In genomic region chr13:102089177-102089576, GRCh38 we compare ENCODE assay signal across 14 cellular contexts.
A peak's percentile ranks its signal among the peaks of the same experiment; 100 is the strongest.
DNase-seq lines count a peak whose midpoint lies in the region; TF ChIP-seq lines count a peak whose summit lies in the region.
"Had no signal": no experiment of that assay in that cellular context is flagged by ENCODE, and none has a peak within 500 bp of the region (broad histone marks: within the 10 kb centered on the region; RNA-seq: fewer than 3 reads in every experiment).

No MANE protein-coding gene starts in this region.

- no peak overlapping the region for H3K27ac Mint-ChIP-seq in endodermal cell
- H3K27ac Mint-ChIP-seq in neural progenitor cell, result no peak overlapping the region
- H3K27ac Mint-ChIP-seq in H9, result no peak overlapping the region
- H3K27ac Mint-ChIP-seq: mesothelial cell of epicardium had no signal

- H4K20me1 ChIP-seq in neural progenitor cell (ENCODE audit: low read depth), result no peaks in the 10 kb centered on the region
- no peaks in the 10 kb centered on the region for H4K20me1 ChIP-seq in H9 (ENCODE audit: control insufficient read depth, insufficient read depth, insufficient read length)

- TF ChIP-seq CTCF in endodermal cell (conservative IDR thresholded peaks at IDR 0.05) (peak; percentile 53), neural progenitor cell (IDR thresholded peaks at IDR 0.05) (peak; percentile 39), H9 (conservative IDR thresholded peaks at IDR 0.05) (no peak; the same call in 1 of the 3 replicates)

- H2BK12ac ChIP-seq in H9 (ENCODE audit: insufficient read length, low read depth, low read length), result no peak overlapping the region

- H3K36me3 ChIP-seq in endodermal cell (ENCODE audit: control insufficient read depth, insufficient read depth, low read length) (no peaks in the 10 kb centered on the region), neural progenitor cell (no peaks in the 10 kb centered on the region)
- H3K36me3 ChIP-seq: sigmoid colon had no signal

- H3K4me1 ChIP-seq in endodermal cell (ENCODE audit: control insufficient read depth, insufficient read depth, low read length) (no peaks in the 10 kb centered on the region), neural progenitor cell (no peaks in the 10 kb centered on the region), H9 (ENCODE audit: insufficient read depth, low read length) (no peaks in the 10 kb centered on the region)
- H3K4me1 ChIP-seq: sigmoid colon had no signal

- H3K79me2 ChIP-seq in neural progenitor cell (ENCODE audit: low read depth) (no peaks in the 10 kb centered on the region), H9 (ENCODE audit: insufficient read depth, low read length) (no peaks in the 10 kb centered on the region)

- 77 to 100% methylated on average over 1 to 2 of the region's 2 CpGs for WGBS in endodermal cell (ENCODE audit: insufficient coverage in 1 of 2, insufficient read length in 1 of 2), 2 experiments
- no CpG with 5 or more reads among the region's 2 CpGs for WGBS in H9 (ENCODE audit: extremely low coverage, insufficient read length, low lambda C conversion rate)

- H3K4ac ChIP-seq in H9 (ENCODE audit: low read depth, low read length), result no peak overlapping the region

- H3K56ac ChIP-seq in H9 (ENCODE audit: insufficient read length, low read depth, low read length), result no peak overlapping the region

- H3K4me3 ChIP-seq in endodermal cell (ENCODE audit: low read length), result no peak overlapping the region
- no peak overlapping the region for H3K4me3 ChIP-seq in neural progenitor cell
- H3K4me3 ChIP-seq: sigmoid colon had no signal

- H3K36me3 Mint-ChIP-seq in endodermal cell (ENCODE audit: low read depth), result no peaks in the 10 kb centered on the region
- H3K36me3 Mint-ChIP-seq in neural progenitor cell, result no peaks in the 10 kb centered on the region
- no peaks in the 10 kb centered on the region for H3K36me3 Mint-ChIP-seq in H9 (ENCODE audit: insufficient read depth in 1 of 3, low read depth in 3 of 3)
- H3K36me3 Mint-ChIP-seq: mesothelial cell of epicardium had no signal

- no peak overlapping the region for H2BK120ac ChIP-seq in H9 (ENCODE audit: low read depth, low read length, poor library complexity, severe bottlenecking)

- H3K27me3 Mint-ChIP-seq in endodermal cell (ENCODE audit: insufficient read depth) (no peaks in the 10 kb centered on the region), neural progenitor cell (ENCODE audit: insufficient read depth, low read depth) (no peaks in the 10 kb centered on the region), H9 (ENCODE audit: low read depth) (no peaks in the 10 kb centered on the region)

- no peak overlapping the region for H3K23ac ChIP-seq in H9 (ENCODE audit: insufficient read length, low read depth, low read length)

- no peaks in the 10 kb centered on the region for H3K23me2 ChIP-seq in H9 (ENCODE audit: insufficient read length, low read depth, low read length, poor library complexity, severe bottlenecking)

- DNase-seq in DMS 273 (lab: John Stamatoyannopoulos, UW; ENCODE audit: unreplicated experiment) (peak; percentile 13), DMS 273 treated with DMSO at 0.1 percent for 48 hours (lab: John Stamatoyannopoulos, UW) (no peak), NCI-H69 (lab: John Stamatoyannopoulos, UW) (peak; percentile 64), endodermal cell (no peak), neural progenitor cell (ENCODE audit: low spot score) (no peak), H9 (no peak), cerebellum (ENCODE audit: low spot score) (no peak), activated T-cell treated with anti-CD3 and anti-CD28 coated beads for 4 hours (no peak)
- DNase-seq: 8988T, cortex of kidney, EL, NCI-H1436, sigmoid colon had no signal

- H3K4me2 ChIP-seq in neural progenitor cell (no peak overlapping the region), H9 (ENCODE audit: insufficient read depth, insufficient read length, low read length) (no peak overlapping the region)

- no peak overlapping the region for H3K14ac ChIP-seq in H9 (ENCODE audit: insufficient read depth, low read length)

- H2BK15ac ChIP-seq in H9 (ENCODE audit: low read depth, low read length), result no peak overlapping the region

- H3K79me1 ChIP-seq in H9 (ENCODE audit: insufficient read depth, low read depth, low read length, poor library complexity, severe bottlenecking), result no peaks in the 10 kb centered on the region

- H3K9me3 Mint-ChIP-seq in endodermal cell, result no peaks in the 10 kb centered on the region
- no peaks in the 10 kb centered on the region for H3K9me3 Mint-ChIP-seq in neural progenitor cell
- H3K9me3 Mint-ChIP-seq in H9, result no peaks in the 10 kb centered on the region

- no peak overlapping the region for H4K5ac ChIP-seq in H9 (ENCODE audit: insufficient read length, low read depth, low read length)

- no peak overlapping the region for H3K18ac ChIP-seq in H9 (ENCODE audit: insufficient read length, low read depth, low read length)

- no peak overlapping the region for H2AK5ac ChIP-seq in H9 (ENCODE audit: insufficient read length, low read length)

- no peaks in the 10 kb centered on the region for H3F3A ChIP-seq in neural progenitor cell (ENCODE audit: low read depth)

- H3K27ac ChIP-seq in endodermal cell (ENCODE audit: low read depth, low read length) (no peak overlapping the region), neural progenitor cell (no peak overlapping the region), H9 (ENCODE audit: insufficient read length, low read depth, low read length) (no peak overlapping the region)
- H3K27ac ChIP-seq: sigmoid colon had no signal

- no peak overlapping the region for H4K91ac ChIP-seq in H9 (ENCODE audit: insufficient read length, low read depth, low read length)

- H2BK20ac ChIP-seq in H9 (ENCODE audit: low read depth, low read length, poor library complexity, severe bottlenecking), result no peak overlapping the region

- H3K4me3 Mint-ChIP-seq in endodermal cell (no peak overlapping the region), neural progenitor cell (no peak overlapping the region), H9 (no peak overlapping the region)
- H3K4me3 Mint-ChIP-seq: mesothelial cell of epicardium had no signal

- no peak overlapping the region for H2AFZ ChIP-seq in neural progenitor cell (replicated peaks)
- H2AFZ ChIP-seq in H9 (ENCODE audit: low read length), result no peak overlapping the region

- H4K8ac ChIP-seq in H9 (replicated peaks; ENCODE audit: insufficient read length, low read depth, low read length), result no peak overlapping the region

- H3K9ac ChIP-seq in endodermal cell (ENCODE audit: extremely low read depth, low read length, poor library complexity, severe bottlenecking), result no peak overlapping the region
- no peak overlapping the region for H3K9ac ChIP-seq in neural progenitor cell
- H3K9ac ChIP-seq in H9 (ENCODE audit: extremely low read depth, insufficient read length, low read length), result no peak overlapping the region

- H3K9me3 ChIP-seq in endodermal cell (ENCODE audit: control insufficient read depth, low read length) (no peaks in the 10 kb centered on the region), neural progenitor cell (ENCODE audit: low read depth) (no peaks in the 10 kb centered on the region), H9 (ENCODE audit: control insufficient read depth, low read depth, low read length) (no peaks in the 10 kb centered on the region)
- H3K9me3 ChIP-seq: sigmoid colon had no signal

- H3K4me1 Mint-ChIP-seq in endodermal cell, result no peaks in the 10 kb centered on the region
- no peaks in the 10 kb centered on the region for H3K4me1 Mint-ChIP-seq in neural progenitor cell
- H3K4me1 Mint-ChIP-seq in H9, result no peaks in the 10 kb centered on the region
- H3K4me1 Mint-ChIP-seq: mesothelial cell of epicardium had no signal

- no peak overlapping the region for H3T11ph ChIP-seq in H9 (ENCODE audit: low read length)

- H3K27me3 ChIP-seq in endodermal cell (ENCODE audit: control insufficient read depth, insufficient read depth, low read length, poor library complexity, severe bottlenecking) (no peaks in the 10 kb centered on the region), neural progenitor cell (no peaks in the 10 kb centered on the region), H9 (ENCODE audit: insufficient read depth, low read length) (no peaks in the 10 kb centered on the region)
- H3K27me3 ChIP-seq: sigmoid colon had no signal

- H2BK5ac ChIP-seq in H9 (ENCODE audit: insufficient read length, low read length), result no peak overlapping the region

Comparison
In these comparisons a context has a peak if more than half of its experiments do, and no peak if none do; other contexts are left out.
1. DNase-seq: peak in DMS 273 (single experiment) and NCI-H69 (single experiment); none in DMS 273 treated with DMSO at 0.1 percent for 48 hours (single experiment), endodermal cell (single experiment), neural progenitor cell (single experiment), H9 (single experiment), cerebellum (single experiment) and activated T-cell treated with anti-CD3 and anti-CD28 coated beads for 4 hours (single experiment).